In genomic region chr16:21628772-21629171, GRCh38 we compare ENCODE assay signal across 31 cellular contexts. TPM values are rescaled to one million over a fixed set of nuclear protein-coding genes. Genes with fewer than 3 reads are reported as not detected.
DNase-seq lines count a peak whose midpoint lies in the region; ATAC-seq and TF ChIP-seq lines count a peak whose summit lies in the region.
"Had no signal": no experiment of that assay in that cellular context is flagged by ENCODE, and none has a peak within 500 bp of the region (broad histone marks: within the 10 kb centered on the region; RNA-seq: fewer than 3 reads in every experiment).

No MANE protein-coding gene starts in this region.

- H3K4me3 Mint-ChIP-seq in CD14-positive monocyte, result no peak overlapping the region
- no peak overlapping the region for H3K4me3 Mint-ChIP-seq in endodermal cell
- H3K4me3 Mint-ChIP-seq: activated B cell treated with CpG ODN at 0.5 μM for 24 hours; activated naive CD8-positive, alpha-beta T cell; activated T-helper 17 cell treated with anti-CD3 and anti-CD28 coated beads, Interleukin-2, amount 50 U/mL, for 72 hours; brain; CD4-positive, CD25-positive, alpha-beta regulatory T cell; effector memory CD8-positive, alpha-beta T cell; IgD-negative memory B cell; nephron; stimulated activated memory B cell treated with anti-CD40 and anti-IgM and Interleukin-4, amounts not matched to agents 10 μg/mL and 1 μg/mL and 100 μg/mL, for 72 hours had no signal

- H3K23ac ChIP-seq in IMR-90 (ENCODE audit: low read depth, low read length), result no peak overlapping the region

- no peak for TF ChIP-seq POLR2A in IMR-90 (IDR thresholded peaks at IDR 0.05; ENCODE audit: low read depth, low read length)

- H4K91ac ChIP-seq in IMR-90 (ENCODE audit: insufficient read depth, low read depth, low read length), result no peak overlapping the region

- TF ChIP-seq CTCF in CD14-positive monocyte (IDR thresholded peaks at IDR 0.05), result no peak
- TF ChIP-seq CTCF in IMR-90 (conservative IDR thresholded peaks at IDR 0.05; ENCODE audit: low read depth, low read length), result no peak
- TF ChIP-seq CTCF in endodermal cell (conservative IDR thresholded peaks at IDR 0.05), result no peak

- no peak for DNase-seq in CD14-positive monocyte (ENCODE audit: low spot score)
- DNase-seq in IMR-90, result peak; percentile 32
- no peak for DNase-seq in endodermal cell
- peak; percentile 22 for DNase-seq in myocyte (ENCODE audit: low read depth)
- no peak for DNase-seq in NCI-H82 (lab: John Stamatoyannopoulos, UW)
- no peak for DNase-seq in SKM-1 treated with dmso at 0.1 percent for 144 hours (lab: John Stamatoyannopoulos, UW; ENCODE audit: unreplicated experiment)
- DNase-seq in HT-29 (ENCODE audit: low spot score), result no peak
- DNase-seq: activated B cell treated with CpG ODN at 0.5 μM for 24 hours; activated CD4-positive, alpha-beta T cell treated with anti-CD3 and anti-CD28 coated beads, Interleukin-2, amount 50 U/mL, for 4 hours; activated CD8-positive, alpha-beta memory T cell treated with anti-CD3 and anti-CD28 coated beads, Interleukin-2, amount 50 U/mL, for 4 hours; CD4-positive, CD25-positive, alpha-beta regulatory T cell; effector memory CD8-positive, alpha-beta T cell; left ventricle myocardium inferior; NCI-H1417; NCI-H524; stimulated activated CD4-positive, alpha-beta T cell treated with anti-CD3 and anti-CD28 coated beads, Interleukin-2, amount 100 ng/mL, for 24 hours had no signal

- H3K4me1 ChIP-seq in IMR-90 (ENCODE audit: control insufficient read depth, insufficient read depth, low read length) (peaks cover 4% of the 10 kb centered on the region; the same call in 1 of the 2 replicates), endodermal cell (ENCODE audit: control insufficient read depth, insufficient read depth, low read length) (no peaks in the 10 kb centered on the region)

- no peak overlapping the region for H2AFZ ChIP-seq in IMR-90 (replicated peaks; ENCODE audit: low read length, poor library complexity)

- H3K4me1 Mint-ChIP-seq in CD14-positive monocyte, result peaks cover 74% of the 10 kb centered on the region
- peaks cover 21% of the 10 kb centered on the region for H3K4me1 Mint-ChIP-seq in endodermal cell

- H3K9me3 Mint-ChIP-seq in CD14-positive monocyte, result peaks cover 0 to 7% (median 2%) of the 10 kb centered on the region in 7 donors
- H3K9me3 Mint-ChIP-seq in endodermal cell, result peaks cover 36% of the 10 kb centered on the region
- H3K9me3 Mint-ChIP-seq: activated B cell treated with CpG ODN at 0.5 μM for 24 hours; activated T-helper 17 cell treated with anti-CD3 and anti-CD28 coated beads, Interleukin-2, amount 50 U/mL, for 72 hours; CD4-positive, CD25-positive, alpha-beta regulatory T cell; effector memory CD8-positive, alpha-beta T cell; IgD-negative memory B cell; nephron; stimulated activated memory B cell treated with anti-CD40 and anti-IgM and Interleukin-4, amounts not matched to agents 10 μg/mL and 1 μg/mL and 100 μg/mL, for 72 hours had no signal

- H3K27me3 ChIP-seq in IMR-90 (ENCODE audit: control insufficient read depth, insufficient read depth, low read length) (no peaks in the 10 kb centered on the region), endodermal cell (ENCODE audit: control insufficient read depth, insufficient read depth, low read length, poor library complexity, severe bottlenecking) (no peaks in the 10 kb centered on the region)
- H3K27me3 ChIP-seq: vagina had no signal

- H3K9ac ChIP-seq in IMR-90 (ENCODE audit: low read depth, low read length) (no peak overlapping the region), endodermal cell (ENCODE audit: extremely low read depth, low read length, poor library complexity, severe bottlenecking) (no peak overlapping the region)

- H3K56ac ChIP-seq in IMR-90 (ENCODE audit: extremely low read depth, insufficient read depth, low read length), result no peak overlapping the region

- in situ Hi-C loops in IMR-90 (cut with MboI; ENCODE audit: low sequenced_read_pairs), result no loop called here

- H3K27ac Mint-ChIP-seq in CD14-positive monocyte, result peak overlapping the region in 4 of 7 donors; percentile 25 to 87 (median 76)
- no peak overlapping the region for H3K27ac Mint-ChIP-seq in endodermal cell
- H3K27ac Mint-ChIP-seq: activated B cell treated with CpG ODN at 0.5 μM for 24 hours; activated naive CD8-positive, alpha-beta T cell; IgD-negative memory B cell; stimulated activated memory B cell treated with anti-CD40 and anti-IgM and Interleukin-4, amounts not matched to agents 10 μg/mL and 1 μg/mL and 100 μg/mL, for 72 hours had no signal

- no peak for ATAC-seq in IMR-90 (ENCODE audit: low read depth)
- no peak for ATAC-seq in HG02981 (IDR thresholded peaks at IDR 0.05; ENCODE audit: unreplicated experiment)
- ATAC-seq: activated T-helper 17 cell treated with anti-CD3 and anti-CD28 coated beads, Interleukin-2, amount 50 U/mL, for 72 hours; effector memory CD8-positive, alpha-beta T cell; GM12878; stimulated activated memory B cell treated with anti-CD40 and anti-IgM and Interleukin-4, amounts not matched to agents 10 μg/mL and 1 μg/mL and 100 μg/mL, for 72 hours had no signal

- H3K4me3 ChIP-seq in IMR-90 (ENCODE audit: insufficient read depth, low read depth, low read length), result no peak overlapping the region
- H3K4me3 ChIP-seq in endodermal cell (ENCODE audit: low read length), result peak overlapping the region; percentile 62
- H3K4me3 ChIP-seq: GM12878, left ventricle myocardium inferior, SK-N-MC, skin epidermis, thoracic aorta, vagina had no signal

- H4K5ac ChIP-seq in IMR-90 (ENCODE audit: low read depth, low read length), result no peak overlapping the region

- no peak overlapping the region for H2BK15ac ChIP-seq in IMR-90 (ENCODE audit: low read depth, low read length)

- H2BK20ac ChIP-seq in IMR-90 (ENCODE audit: low read depth, low read length), result no peak overlapping the region

- H3K9me3 ChIP-seq in IMR-90 (ENCODE audit: control insufficient read depth, insufficient read depth, low read length), result no peaks in the 10 kb centered on the region
- peaks cover 32% of the 10 kb centered on the region for H3K9me3 ChIP-seq in endodermal cell (ENCODE audit: control insufficient read depth, low read length)
- H3K9me3 ChIP-seq: left ventricle myocardium inferior, thoracic aorta, vagina had no signal

- H3K4me2 ChIP-seq in IMR-90 (ENCODE audit: low read depth, low read length), result no peak overlapping the region

- POLR2A ChIA-PET in IMR-90 (lab: Charles Lee; ENCODE audit: unreplicated experiment), result no interaction called here

- H3K27ac ChIP-seq in IMR-90 (ENCODE audit: insufficient read depth, low read length) (no peak overlapping the region), endodermal cell (ENCODE audit: low read depth, low read length) (no peak overlapping the region)
- H3K27ac ChIP-seq: left ventricle myocardium inferior, RWPE1, SK-N-MC, thoracic aorta had no signal

- H3K9me1 ChIP-seq in IMR-90 (ENCODE audit: insufficient read depth, low read length), result no peaks in the 10 kb centered on the region

- H2AK5ac ChIP-seq in IMR-90 (ENCODE audit: low read depth, low read length), result no peak overlapping the region

- dilution Hi-C loops in IMR-90 (cut with HindIII; ENCODE audit: low sequenced_read_pairs, unreplicated experiment), result no loop called here

- H2BK120ac ChIP-seq in IMR-90 (ENCODE audit: low read depth, low read length), result no peak overlapping the region

- H3K27me3 Mint-ChIP-seq in CD14-positive monocyte (ENCODE audit: low read depth in 3 of 3) (peaks cover 0 to under 1% (median 0%) of the 10 kb centered on the region in 3 donors), endodermal cell (ENCODE audit: insufficient read depth) (no peaks in the 10 kb centered on the region)
- H3K27me3 Mint-ChIP-seq: activated B cell treated with CpG ODN at 0.5 μM for 24 hours; activated naive CD8-positive, alpha-beta T cell; activated T-helper 17 cell treated with anti-CD3 and anti-CD28 coated beads, Interleukin-2, amount 50 U/mL, for 72 hours; CD4-positive, CD25-positive, alpha-beta regulatory T cell; effector memory CD8-positive, alpha-beta T cell; IgD-negative memory B cell; stimulated activated memory B cell treated with anti-CD40 and anti-IgM and Interleukin-4, amounts not matched to agents 10 μg/mL and 1 μg/mL and 100 μg/mL, for 72 hours had no signal

- WGBS in IMR-90 (ENCODE audit: extremely low coverage in 2 of 2, insufficient read length in 1 of 2), 2 experiments, result 67% methylated on average over 3 of the region's 5 CpGs; no CpG with 5 or more reads in 1 of the 2 experiments
- WGBS in endodermal cell (ENCODE audit: insufficient coverage in 1 of 2, insufficient read length in 1 of 2), 2 experiments, result 98 to 100% methylated on average over 2 to 5 of the region's 5 CpGs

- TF ChIP-seq RAD21 in IMR-90 (IDR thresholded peaks at IDR 0.05; ENCODE audit: low read length), result no peak

- intact Hi-C loops in CD14-positive monocyte (cut with micrococcal nuclease) (loop anchor here (5.0 kb wide), 2 partner anchors 36 to 41 kb away; no protein-coding TSS in a partner anchor), IMR-90 (cut with micrococcal nuclease) (no loop called here)

- no peak overlapping the region for H3K18ac ChIP-seq in IMR-90 (ENCODE audit: low read depth, low read length)

- H3K36me3 Mint-ChIP-seq in CD14-positive monocyte (peaks cover 54 to 75% of the 10 kb centered on the region in 2 donors), endodermal cell (ENCODE audit: low read depth) (peaks cover 72% of the 10 kb centered on the region)

- no peaks in the 10 kb centered on the region for H4K20me1 ChIP-seq in IMR-90 (ENCODE audit: insufficient read depth, low read length)

- H3K14ac ChIP-seq in IMR-90 (replicated peaks; ENCODE audit: low read depth, low read length), result no peak overlapping the region

- H3K36me3 ChIP-seq in IMR-90 (ENCODE audit: control insufficient read depth, insufficient read depth, low read length), result peaks cover 11% of the 10 kb centered on the region
- H3K36me3 ChIP-seq in endodermal cell (ENCODE audit: control insufficient read depth, insufficient read depth, low read length), result peaks cover 54% of the 10 kb centered on the region

- H2AK9ac ChIP-seq in IMR-90 (replicated peaks; ENCODE audit: low read depth, low read length, poor library complexity), result no peak overlapping the region

- CTCF ChIA-PET in IMR-90 (lab: Yijun Ruan, JAX), result interaction anchor here (0.6 kb wide), 1 partner anchor 21 kb away, joined by 4 read pairs; no protein-coding TSS in a partner anchor

- peaks cover 14 to 43% of the 10 kb centered on the region in 2 experiments for H3K79me1 ChIP-seq in IMR-90 (ENCODE audit: low read depth in 1 of 2, low read length in 2 of 2)

- H2BK5ac ChIP-seq in IMR-90 (ENCODE audit: low read depth, low read length, poor library complexity, severe bottlenecking), result no peak overlapping the region

- H3K4ac ChIP-seq in IMR-90 (ENCODE audit: low read depth, low read length), result no peak overlapping the region

- H4K8ac ChIP-seq in IMR-90 (ENCODE audit: low read depth in 2 of 2, low read length in 2 of 2), result no peak overlapping the region

- no TSS peak for BruUV-seq in IMR-90 (replicated peaks; lab: Mats Ljungman, UMichigan)

RNA-seq across cellular contexts. Expression of gene IGSF6, which starts 23.6 kb away (rescaled TPM):
- 100 to 1,000 TPM; 159 to 276 TPM for polyA plus RNA-seq in CD14-positive monocyte
- total RNA-seq in IMR-90 (2012; rRNA removed), result not detected in 2 replicates
- not detected in 2 replicates for polyA plus RNA-seq in IMR-90 (2012; rRNA removed)
- not detected in 2 replicates for polyA plus RNA-seq in IMR-90 (2012; cell fraction: cytosol; rRNA removed)
- polyA plus RNA-seq in IMR-90 (2012; cell fraction: nucleus; rRNA removed; ENCODE audit: low replicate concordance), result not detected in 2 replicates
- total RNA-seq in endodermal cell, result not detected
- polyA plus RNA-seq in endodermal cell (2013, experiment 1 of 2), result not detected
- not detected for polyA plus RNA-seq in endodermal cell (2013, experiment 2 of 2)
- not detected in 2 replicates for total RNA-seq in myocyte
- 0.42 TPM for polyA plus RNA-seq in myocyte (2012)
- not detected in 2 replicates for total RNA-seq in HT-29 (2014; rRNA removed; shearing (Covaris generic))
- total RNA-seq: fibroblast of villous mesenchyme, MCF 10A had no signal

RNA-seq across cellular contexts. Expression of gene METTL9, which starts 29.4 kb away (rescaled TPM):
- 100 to 1,000 TPM; 373 to 400 TPM for polyA plus RNA-seq in CD14-positive monocyte
- 95.5 and 95.8 TPM in 2 replicates for total RNA-seq in IMR-90 (2012; rRNA removed)
- 43.1 and 54.8 TPM in 2 replicates for polyA plus RNA-seq in IMR-90 (2012; rRNA removed)
- 37.1 and 40.0 TPM in 2 replicates for polyA plus RNA-seq in IMR-90 (2012; cell fraction: cytosol; rRNA removed)
- polyA plus RNA-seq in IMR-90 (2012; cell fraction: nucleus; rRNA removed; ENCODE audit: low replicate concordance), result 10.7 and 20.6 TPM in 2 replicates
- 100 to 1,000 TPM; 145 to 149 TPM for total RNA-seq in endodermal cell
- polyA plus RNA-seq in endodermal cell (2013, experiment 1 of 2), result 188 TPM
- polyA plus RNA-seq in endodermal cell (2013, experiment 2 of 2), result 168 TPM
- total RNA-seq in myocyte, result 131 and 149 TPM in 2 replicates
- polyA plus RNA-seq in myocyte (2012), result 71.3 TPM
- 120 and 131 TPM in 2 replicates for total RNA-seq in HT-29 (2014; rRNA removed; shearing (Covaris generic))

RNA-seq across cellular contexts. Expression of gene OTOA, which starts 35.0 kb away (rescaled TPM):
- polyA plus RNA-seq in CD14-positive monocyte (under 1 TPM; 0.21 to 0.23 TPM), IMR-90 (2012; rRNA removed) (0.02 TPM in 1 of 2 replicates, not detected in the other)
- total RNA-seq in IMR-90 (2012; rRNA removed) (not detected in 2 replicates), endodermal cell (under 1 TPM; 0.07 to 0.09 TPM), myocyte (0.64 TPM in 1 of 2 replicates, not detected in the other)
- polyA plus RNA-seq in IMR-90 (2012; cell fraction: cytosol; rRNA removed), result not detected in 2 replicates
- 0.02 and 0.05 TPM in 2 replicates for polyA plus RNA-seq in IMR-90 (2012; cell fraction: nucleus; rRNA removed; ENCODE audit: low replicate concordance)
- polyA plus RNA-seq in endodermal cell (2013, experiment 1 of 2), result 0.18 TPM
- 0.17 TPM for polyA plus RNA-seq in endodermal cell (2013, experiment 2 of 2)
- polyA plus RNA-seq in myocyte (2012), result 0.08 TPM
- total RNA-seq in HT-29 (2014; rRNA removed; shearing (Covaris generic)), result 0.05 and 0.08 TPM in 2 replicates
- total RNA-seq: CD4-positive, CD25-positive, alpha-beta regulatory T cell; vagina had no signal
- polyA plus RNA-seq: CD4-positive, CD25-positive, alpha-beta regulatory T cell; IgD-negative memory B cell had no signal

Comparison
In these comparisons a context has a peak if more than half of its experiments do, and no peak if none do; other contexts are left out.
1. DNase-seq: peak in IMR-90 (single experiment) and myocyte (single experiment); none in CD14-positive monocyte (single experiment), endodermal cell (single experiment), NCI-H82 (single experiment), SKM-1 treated with dmso at 0.1 percent for 144 hours (single experiment) and HT-29 (single experiment).